In genomic region chr4:39433878-39434492, GRCh38 we compare ENCODE assay signal across 2 cellular contexts.
A peak's percentile ranks its signal among the peaks of the same experiment; 100 is the strongest.
TF ChIP-seq lines count a peak whose summit lies in the region.

No MANE protein-coding gene starts in this region.

TF ChIP-seq in liver, 16 proteins besides CTCF, POLR2A, EP300 and RAD21:
- TF ChIP-seq GABPA (IDR thresholded peaks at IDR 0.05 in 1 of 2, conservative IDR thresholded peaks at IDR 0.05 in 1 of 2) (no peak), YY1 (IDR thresholded peaks at IDR 0.05) (peak; percentile 89), JUND (IDR thresholded peaks at IDR 0.05) (peak in 1 of 2 donors; percentile 58), ATF3 (IDR thresholded peaks at IDR 0.05) (no peak), REST (IDR thresholded peaks at IDR 0.05) (peak; percentile 16), FOXA2 (IDR thresholded peaks at IDR 0.05) (peak; percentile 61), MAX (IDR thresholded peaks at IDR 0.05) (peak; percentile 68), NR2F2 (IDR thresholded peaks at IDR 0.05) (no peak), EGR1 (IDR thresholded peaks at IDR 0.05; ENCODE audit: low read depth in 2 of 2) (peak; percentile 64 to 65), FOXA1 (IDR thresholded peaks at IDR 0.05) (peak; percentile 72), HNF4A (conservative IDR thresholded peaks at IDR 0.05) (peak in 1 of 2 donors; percentile 69), ZBTB33 (IDR thresholded peaks at IDR 0.05) (no peak), HNF4G (IDR thresholded peaks at IDR 0.05) (no peak), SP1 (IDR thresholded peaks at IDR 0.05) (peak; percentile 55), TAF1 (conservative IDR thresholded peaks at IDR 0.05) (peak; percentile 38), RXRA (IDR thresholded peaks at IDR 0.05) (peak; percentile 66 to 81)

TF ChIP-seq in HepG2, 621 proteins besides CTCF, POLR2A, EP300 and RAD21:
- TF ChIP-seq HHEX (CRISPR knock-in tag; IDR thresholded peaks at IDR 0.05) = no peak
- TF ChIP-seq ASH2L (IDR thresholded peaks at IDR 0.05; ENCODE audit: insufficient read length, low read depth, low read length) = no peak
- TF ChIP-seq LBX2 (CRISPR knock-in tag; IDR thresholded peaks at IDR 0.05; ENCODE audit: borderline replicate concordance) = no peak
- no peak for TF ChIP-seq ZBTB3 (CRISPR knock-in tag; IDR thresholded peaks at IDR 0.05; ENCODE audit: borderline replicate concordance, low read depth)
- no peak for TF ChIP-seq CREM (IDR thresholded peaks at IDR 0.05)
- TF ChIP-seq CREM (CRISPR knock-in tag; IDR thresholded peaks at IDR 0.05) = no peak
- TF ChIP-seq ZNF256 (CRISPR knock-in tag; conservative IDR thresholded peaks at IDR 0.05) = no peak
- no peak for TF ChIP-seq ARNT (IDR thresholded peaks at IDR 0.05)
- TF ChIP-seq REXO4 (CRISPR knock-in tag; IDR thresholded peaks at IDR 0.05; ENCODE audit: borderline replicate concordance) = no peak
- no peak for TF ChIP-seq ZNF460 (CRISPR knock-in tag; IDR thresholded peaks at IDR 0.05; ENCODE audit: borderline replicate concordance)
